1 cellular context compared by ENCODE assay signal in genomic region chr11:761526-762108, GRCh38.
TF ChIP-seq lines count a peak whose summit lies in the region.

No MANE protein-coding gene starts in this region.

TF ChIP-seq in K562, 482 proteins besides CTCF, POLR2A, EP300 and RAD21:
- no peak for TF ChIP-seq PPARD (CRISPR knock-in tag; IDR thresholded peaks at IDR 0.05)
- peak; percentile 32 for TF ChIP-seq POLR2B (IDR thresholded peaks at IDR 0.05; ENCODE audit: low read depth, partially characterized antibody)
